In the genomic region with DNA sequence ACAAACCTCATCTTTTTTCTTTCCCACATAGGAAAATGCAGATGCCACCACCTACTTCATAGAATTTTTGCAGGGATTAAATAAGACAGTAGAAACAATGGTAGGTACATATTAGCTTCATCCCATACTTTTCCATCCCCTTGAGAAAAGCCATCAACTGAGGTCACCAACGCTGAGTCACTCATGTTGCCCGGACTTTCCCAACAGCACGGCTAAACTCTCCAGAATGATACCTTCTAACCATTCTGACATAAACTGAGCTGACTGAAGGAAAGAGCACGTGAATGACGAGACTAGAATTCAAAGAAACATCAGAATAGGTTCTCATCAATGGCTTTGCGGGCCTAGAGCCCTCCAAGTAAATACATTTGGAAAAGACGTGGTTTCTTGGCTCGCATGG, we compare ENCODE assay signal across 12 cellular contexts.
A peak's percentile ranks its signal among the peaks of the same experiment; 100 is the strongest.
DNase-seq lines count a peak whose midpoint lies in the region; ATAC-seq and TF ChIP-seq lines count a peak whose summit lies in the region.
"Had no signal": no experiment of that assay in that cellular context is flagged by ENCODE, and none has a peak within 500 bp of the region (broad histone marks: within the 10 kb centered on the region; RNA-seq: fewer than 3 reads in every experiment).

No MANE protein-coding gene starts in this region.

- H3K36me3 Mint-ChIP-seq in activated CD4-positive, alpha-beta T cell treated with anti-CD3 and anti-CD28 coated beads for 36 hours (ENCODE audit: low read depth), result no peaks in the 10 kb centered on the region

- H3K36me3 ChIP-seq in gastroesophageal sphincter (no peaks in the 10 kb centered on the region), stomach (no peaks in the 10 kb centered on the region), MM.1S (replicated peaks; ENCODE audit: insufficient read depth, low read length) (no peaks in the 10 kb centered on the region)

- no peaks in the 10 kb centered on the region for H3K9me3 ChIP-seq in gastroesophageal sphincter
- no peaks in the 10 kb centered on the region for H3K9me3 ChIP-seq in stomach
- H3K9me3 ChIP-seq in MM.1S (replicated peaks; ENCODE audit: insufficient read depth, low read length), result no peaks in the 10 kb centered on the region

- no peaks in the 10 kb centered on the region for H3K9me2 ChIP-seq in MM.1S (replicated peaks; ENCODE audit: insufficient read depth, low read length)

- no peaks in the 10 kb centered on the region for H3K4me1 Mint-ChIP-seq in activated CD4-positive, alpha-beta T cell treated with anti-CD3 and anti-CD28 coated beads for 36 hours
- H3K4me1 Mint-ChIP-seq: activated T-helper 17 cell treated with anti-CD3 and anti-CD28 coated beads, Interleukin-2, amount 50 U/mL, for 72 hours had no signal

- no peak overlapping the region for H3K4me3 Mint-ChIP-seq in activated CD4-positive, alpha-beta T cell treated with anti-CD3 and anti-CD28 coated beads for 36 hours
- H3K4me3 Mint-ChIP-seq: activated T-helper 17 cell treated with anti-CD3 and anti-CD28 coated beads, Interleukin-2, amount 50 U/mL, for 72 hours; nephron had no signal

- H3K4me2 ChIP-seq in MM.1S (ENCODE audit: low read depth, low read length), result no peak overlapping the region

- H3K9ac ChIP-seq in MM.1S (ENCODE audit: low read length), result no peak overlapping the region

- ATAC-seq in GM18870 (IDR thresholded peaks at IDR 0.05; ENCODE audit: unreplicated experiment) (peak; percentile 12), gastroesophageal sphincter (peak; percentile 62)
- no peak for ATAC-seq in activated CD4-positive, alpha-beta T cell treated with anti-CD3 and anti-CD28 coated beads for 36 hours
- ATAC-seq: activated T-helper 17 cell treated with anti-CD3 and anti-CD28 coated beads, Interleukin-2, amount 50 U/mL, for 72 hours had no signal

- no peaks in the 10 kb centered on the region for H3K79me2 ChIP-seq in MM.1S (ENCODE audit: low read length)

- no peak overlapping the region for H2AFZ ChIP-seq in MM.1S (ENCODE audit: low read length)

- intact Hi-C loops in stomach (cut with DNase I; ENCODE audit: low total_unique reads), result no loop called here
- intact Hi-C loops in activated CD4-positive, alpha-beta T cell treated with anti-CD3 and anti-CD28 coated beads for 36 hours (cut with DNase I, micrococcal nuclease), result no loop called here

- H3K27ac ChIP-seq in gastroesophageal sphincter (peak overlapping the region in 3 of 4 donors; percentile 70 to 78 (median 72)), stomach (peak overlapping the region in 4 of 5 donors; percentile 56 to 72 (median 62)), MM.1S (ENCODE audit: low read length) (no peak overlapping the region)
- H3K27ac ChIP-seq: SK-N-MC had no signal

- peaks cover 0 to 49% (median 22%) of the 10 kb centered on the region in 3 donors for H3K4me1 ChIP-seq in gastroesophageal sphincter
- H3K4me1 ChIP-seq in stomach, result peaks cover 0 to 27% (median 0%) of the 10 kb centered on the region in 4 donors
- H3K4me1 ChIP-seq in MM.1S (ENCODE audit: low read length), result peaks cover 5% of the 10 kb centered on the region; the same call in 1 of the 2 replicates

- TF ChIP-seq POLR2A in gastroesophageal sphincter (IDR thresholded peaks at IDR 0.05) (no peak), stomach (IDR thresholded peaks at IDR 0.05) (no peak)

- POLR2A ChIA-PET in activated CD4-positive, alpha-beta T cell treated with anti-CD3 and anti-CD28 coated beads for 36 hours (lab: Charles Lee), result no interaction called here

- no peaks in the 10 kb centered on the region for H3K27me3 Mint-ChIP-seq in activated CD4-positive, alpha-beta T cell treated with anti-CD3 and anti-CD28 coated beads for 36 hours
- H3K27me3 Mint-ChIP-seq: activated T-helper 17 cell treated with anti-CD3 and anti-CD28 coated beads, Interleukin-2, amount 50 U/mL, for 72 hours had no signal

- no peaks in the 10 kb centered on the region for H3K9me3 Mint-ChIP-seq in activated CD4-positive, alpha-beta T cell treated with anti-CD3 and anti-CD28 coated beads for 36 hours (ENCODE audit: low read depth)
- H3K9me3 Mint-ChIP-seq: activated T-helper 17 cell treated with anti-CD3 and anti-CD28 coated beads, Interleukin-2, amount 50 U/mL, for 72 hours; nephron had no signal

- H3K27me3 ChIP-seq in gastroesophageal sphincter (no peaks in the 10 kb centered on the region), stomach (no peaks in the 10 kb centered on the region), MM.1S (replicated peaks; ENCODE audit: insufficient read depth, low read length) (peaks cover 4% of the 10 kb centered on the region; the same call in 1 of the 2 replicates)

- DNase-seq in M059J (ENCODE audit: low read depth) (peak; percentile 38), stomach (no peak), MM.1S (no peak)
- DNase-seq in stimulated activated CD4-positive, alpha-beta T cell treated with anti-CD3 and anti-CD28 coated beads, Interleukin-4, amount 100 ng/mL, for 1 hour, result no peak
- no peak for DNase-seq in activated CD4-positive, alpha-beta T cell treated with anti-CD3 and anti-CD28 coated beads for 36 hours
- DNase-seq: activated CD4-positive, CD25-positive, alpha-beta regulatory T cell treated with anti-CD3 and anti-CD28 coated beads, Interleukin-2, amount 50 U/mL, for 72 hours; stimulated activated CD4-positive, alpha-beta T cell treated with anti-CD3 and anti-CD28 coated beads, Interleukin-15, amount 100 ng/mL, for 24 hours had no signal

- H3K27ac Mint-ChIP-seq in activated CD4-positive, alpha-beta T cell treated with anti-CD3 and anti-CD28 coated beads for 36 hours, result no peak overlapping the region
- H3K27ac Mint-ChIP-seq: activated T-helper 17 cell treated with anti-CD3 and anti-CD28 coated beads, Interleukin-2, amount 50 U/mL, for 72 hours; nephron had no signal

- H3K4me3 ChIP-seq in gastroesophageal sphincter (no peak overlapping the region), stomach (no peak overlapping the region), MM.1S (ENCODE audit: low read length) (no peak overlapping the region)
- H3K4me3 ChIP-seq: SK-N-MC had no signal

- 72 to 73% methylated on average over 8 of the region's 8 CpGs for WGBS in gastroesophageal sphincter (ENCODE audit: low coverage in 1 of 2), 2 donors
- 73 to 88% (median 79%) methylated on average over 8 of the region's 8 CpGs for WGBS in stomach, 5 donors

- TF ChIP-seq CTCF in gastroesophageal sphincter (IDR thresholded peaks at IDR 0.05), result no peak
- TF ChIP-seq CTCF in stomach (IDR thresholded peaks at IDR 0.05), result no peak
- TF ChIP-seq CTCF in MM.1S (IDR thresholded peaks at IDR 0.05; ENCODE audit: low read length), result no peak

- no peak for TF ChIP-seq EP300 in gastroesophageal sphincter (IDR thresholded peaks at IDR 0.05)
- TF ChIP-seq EP300 in stomach (IDR thresholded peaks at IDR 0.05), result no peak

- CTCF ChIA-PET in activated CD4-positive, alpha-beta T cell treated with anti-CD3 and anti-CD28 coated beads for 36 hours (lab: Charles Lee), result no interaction called here

- no peaks in the 10 kb centered on the region for H4K20me1 ChIP-seq in MM.1S (ENCODE audit: insufficient read depth, low read length)

- no peaks in the 10 kb centered on the region for H3F3A ChIP-seq in MM.1S (ENCODE audit: insufficient read depth, low read length)
